8 cellular contexts compared by ENCODE assay signal in genomic region chr19:47445937-47446402, GRCh38. TPM values are rescaled to one million over a fixed set of nuclear protein-coding genes. Genes with fewer than 3 reads are reported as not detected.
DNase-seq lines count a peak whose midpoint lies in the region; ATAC-seq and TF ChIP-seq lines count a peak whose summit lies in the region.

No MANE protein-coding gene starts in this region.

- peaks cover 19% of the 10 kb centered on the region for H3K27me3 ChIP-seq in DOHH2 (ENCODE audit: control insufficient read depth, low read length)
- H3K27me3 ChIP-seq in spleen (replicated peaks in 1 of 7) = peaks cover 5 to 99% (median 73%) of the 10 kb centered on the region in 7 donors

- DNase-seq in NCI-H2107 treated with DMSO at 0.1 percent for 48 hours (lab: John Stamatoyannopoulos, UW; ENCODE audit: unreplicated experiment) (peak; percentile 19), epithelial cell of proximal tubule (ENCODE audit: low read depth) (no peak), spleen (peak; percentile 92), putamen (ENCODE audit: low spot score) (no peak)
- peak; percentile 30 to 43 for DNase-seq in activated CD4-positive, alpha-beta T cell treated with anti-CD3 and anti-CD28 coated beads, Interleukin-2, amount 50 U/mL, for 48 hours

- TF ChIP-seq POLR2A in spleen (IDR thresholded peaks at IDR 0.05) = no peak
- no peak for TF ChIP-seq POLR2A in GM18505 (IDR thresholded peaks at IDR 0.05; ENCODE audit: borderline replicate concordance, extremely low read depth, insufficient read depth, insufficient read length)

- no peaks in the 10 kb centered on the region for H3K9me2 ChIP-seq in DOHH2 (replicated peaks; ENCODE audit: control insufficient read depth, low read length)

- H3K4me2 ChIP-seq in DOHH2 (ENCODE audit: low read length) = peak overlapping the region; percentile 46

- 0 out of 2 replicates have a peak, but pooled peaks cover 4% of the 10 kb centered on the region for H3F3A ChIP-seq in DOHH2 (ENCODE audit: control insufficient read depth, insufficient read depth)

- no peaks in the 10 kb centered on the region for H3K79me2 ChIP-seq in DOHH2 (ENCODE audit: control insufficient read depth, low read length)

- 2 to 4% (median 3%) methylated on average over 22 of the region's 22 CpGs for WGBS in spleen, 5 donors

- peak overlapping the region; percentile 34 for H3K4me3 ChIP-seq in DOHH2 (ENCODE audit: low read length)
- H3K4me3 ChIP-seq in epithelial cell of proximal tubule (ENCODE audit: low read depth, low read length) = peak overlapping the region; percentile 14
- H3K4me3 ChIP-seq in spleen = peak overlapping the region in 2 of 8 donors; percentile 10 to 45

- ATAC-seq in GM18505 (IDR thresholded peaks at IDR 0.05; ENCODE audit: unreplicated experiment) = no peak
- ATAC-seq in HG03039 (IDR thresholded peaks at IDR 0.05; ENCODE audit: unreplicated experiment) = no peak

- intact Hi-C loops in spleen (cut with DNase I; ENCODE audit: low total_unique reads) = no loop called here

- no peaks in the 10 kb centered on the region for H3K9me3 ChIP-seq in DOHH2 (ENCODE audit: control insufficient read depth, insufficient read depth, low read length)
- peaks cover 0 to 12% (median 0%) of the 10 kb centered on the region in 8 donors for H3K9me3 ChIP-seq in spleen

- no peak for TF ChIP-seq CTCF in DOHH2 (IDR thresholded peaks at IDR 0.05; ENCODE audit: low read depth, low read length, poor library complexity, severe bottlenecking)
- TF ChIP-seq CTCF in epithelial cell of proximal tubule (conservative IDR thresholded peaks at IDR 0.05; ENCODE audit: low read depth, low read length) = no peak
- TF ChIP-seq CTCF in spleen (IDR thresholded peaks at IDR 0.05 in 8 of 11, conservative IDR thresholded peaks at IDR 0.05 in 3 of 11) = no peak

- no peak overlapping the region for H3K27ac ChIP-seq in DOHH2 (ENCODE audit: low read depth, low read length)
- H3K27ac ChIP-seq in spleen = no peak overlapping the region

- no peaks in the 10 kb centered on the region for H4K20me1 ChIP-seq in DOHH2 (ENCODE audit: control insufficient read depth, insufficient read depth, low read depth, low read length)

- peaks cover 24% of the 10 kb centered on the region for H3K4me1 ChIP-seq in DOHH2 (ENCODE audit: control insufficient read depth, low read length)
- peaks cover 22 to 43% (median 39%) of the 10 kb centered on the region in 6 donors for H3K4me1 ChIP-seq in spleen

- H3K36me3 ChIP-seq in DOHH2 (ENCODE audit: control insufficient read depth, low read length) = no peaks in the 10 kb centered on the region
- no peaks in the 10 kb centered on the region for H3K36me3 ChIP-seq in spleen

RNA-seq across cellular contexts. Expression of gene SLC8A2, which starts 25.7 kb away (rescaled TPM):
- total RNA-seq in epithelial cell of proximal tubule (not detected in 2 replicates), spleen (not detected)
- under 1 TPM in 2 of 3 donors, not detected in 1; 0.02 to 0.19 TPM for polyA plus RNA-seq in spleen

RNA-seq across cellular contexts. Expression of gene MEIS3, which starts 26.6 kb away (rescaled TPM):
- 0.29 TPM in 1 of 2 replicates, not detected in the other for total RNA-seq in epithelial cell of proximal tubule
- 10 to 100 TPM in 1 of 7 donors, 1 to 10 TPM in 6; 4.3 to 10.4 (median 8.1) TPM for total RNA-seq in spleen
- 1 to 10 TPM; 5.0 to 6.7 (median 6.2) TPM for polyA plus RNA-seq in spleen

RNA-seq across cellular contexts. Expression of gene KPTN, which starts 38.0 kb away (rescaled TPM):
- total RNA-seq in epithelial cell of proximal tubule = 3.2 TPM in 2 replicates
- total RNA-seq in spleen = 10 to 100 TPM in 2 of 7 donors, 1 to 10 TPM in 5; 3.9 to 12.4 (median 7.4) TPM
- polyA plus RNA-seq in spleen = 10 to 100 TPM; 15.0 to 36.3 (median 25.7) TPM

Comparison
In these comparisons a context has a peak if more than half of its experiments do, and no peak if none do; other contexts are left out.
1. DNase-seq: peak in NCI-H2107 treated with DMSO at 0.1 percent for 48 hours (single experiment), activated CD4-positive, alpha-beta T cell treated with anti-CD3 and anti-CD28 coated beads, Interleukin-2, amount 50 U/mL, for 48 hours (2 of 2) and spleen (single experiment); none in epithelial cell of proximal tubule (single experiment) and putamen (single experiment).